ENCODE assay signal across 23 cellular contexts in genomic region chr10:59227136-59227673, GRCh38. TPM values are rescaled to one million over a fixed set of nuclear protein-coding genes. Genes with fewer than 3 reads are reported as not detected.
DNase-seq lines count a peak whose midpoint lies in the region; ATAC-seq and TF ChIP-seq lines count a peak whose summit lies in the region.
"Had no signal": no experiment of that assay in that cellular context is flagged by ENCODE, and none has a peak within 500 bp of the region (broad histone marks: within the 10 kb centered on the region; RNA-seq: fewer than 3 reads in every experiment).

No MANE protein-coding gene starts in this region.

- POLR2A ChIA-PET in SK-N-SH (lab: Yijun Ruan, JAX), result no interaction called here

- DNase-seq in SK-N-SH (no peak), RPMI7951 (ENCODE audit: low read depth) (peak; percentile 6), epithelial cell of proximal tubule (ENCODE audit: low read depth) (no peak), putamen (ENCODE audit: low spot score) (peak; percentile 16), OCI-M1 (lab: John Stamatoyannopoulos, UW) (no peak), EL (no peak), HCEC 1CT (no peak)
- DNase-seq: activated CD4-positive, alpha-beta T cell treated with anti-CD3 and anti-CD28 coated beads, Interleukin-2, amount 50 U/mL, for 1 hour; cortex of kidney; glutamatergic neuron; GM23248; sigmoid colon; stimulated activated CD4-positive, alpha-beta T cell treated with anti-CD3 and anti-CD28 coated beads, Interleukin-15, amount 100 ng/mL, for 24 hours; T-helper 2 cell had no signal

- H3K27ac ChIP-seq in SK-N-SH (ENCODE audit: low read depth in 2 of 2, low read length in 1 of 2), result no peak overlapping the region
- H3K27ac ChIP-seq: GM23248, KMS-11, sigmoid colon, SK-N-MC, VCaP had no signal

- no peak overlapping the region for H3K4me3 ChIP-seq in SK-N-SH (ENCODE audit: low read depth in 2 of 2, low read length in 1 of 2)
- no peak overlapping the region for H3K4me3 ChIP-seq in epithelial cell of proximal tubule (ENCODE audit: low read depth, low read length)
- H3K4me3 ChIP-seq: GM23248, lung, sigmoid colon, SK-N-MC had no signal

- no peak overlapping the region for H3K9ac ChIP-seq in SK-N-SH
- H3K9ac ChIP-seq: GM23248, KMS-11 had no signal

- no peaks in the 10 kb centered on the region for H3K79me2 ChIP-seq in SK-N-SH (ENCODE audit: insufficient read depth)

- no peaks in the 10 kb centered on the region; a peak in 1 of 4 replicates for H3K4me1 ChIP-seq in SK-N-SH (ENCODE audit: control insufficient read depth in 1 of 2, insufficient read depth in 2 of 2, low read depth in 1 of 2, low read length in 1 of 2)

- TF ChIP-seq EP300 in SK-N-SH (IDR thresholded peaks at IDR 0.05; ENCODE audit: borderline replicate concordance in 1 of 2, low read depth in 1 of 2, low read length in 1 of 2), result no peak

- TF ChIP-seq CTCF in SK-N-SH (IDR thresholded peaks at IDR 0.05), result no peak
- peak; percentile 28 for TF ChIP-seq CTCF in epithelial cell of proximal tubule (conservative IDR thresholded peaks at IDR 0.05; ENCODE audit: low read depth, low read length)

- TF ChIP-seq RAD21 in SK-N-SH (IDR thresholded peaks at IDR 0.05; ENCODE audit: low read length), result peak; percentile 21; the same call in 1 of the 2 replicates

- no peaks in the 10 kb centered on the region for H4K20me1 ChIP-seq in SK-N-SH (ENCODE audit: insufficient read depth)

- H3K36me3 ChIP-seq in SK-N-SH (replicated peaks in 1 of 2; ENCODE audit: control insufficient read depth in 1 of 2, insufficient read depth in 2 of 2, low read length in 1 of 2), result peaks cover 0 to 2% of the 10 kb centered on the region in 2 experiments
- H3K36me3 ChIP-seq: sigmoid colon had no signal

- H3K9me3 ChIP-seq in SK-N-SH, result no peaks in the 10 kb centered on the region
- H3K9me3 ChIP-seq: sigmoid colon had no signal

- ATAC-seq in SK-N-SH treated with all-trans-retinoic acid at 6 μM for 48 hours, result no peak

- H3K4me2 ChIP-seq in SK-N-SH, result no peak overlapping the region
- H3K4me2 ChIP-seq: KMS-11 had no signal

- no peaks in the 10 kb centered on the region for H3K27me3 ChIP-seq in SK-N-SH (ENCODE audit: insufficient read depth)
- H3K27me3 ChIP-seq: sigmoid colon had no signal

- H3F3A ChIP-seq in SK-N-SH (replicated peaks; ENCODE audit: insufficient read depth), result no peaks in the 10 kb centered on the region

- no peaks in the 10 kb centered on the region for H3K9me2 ChIP-seq in SK-N-SH

- CTCF ChIA-PET in SK-N-SH (lab: Yijun Ruan, JAX), result interaction anchor here (0.8 to 1.4 kb wide), 2 partner anchors 45 to 273 kb away, joined by 3 to 4 read pairs; no protein-coding TSS in a partner anchor

- 97% methylated on average over 3 of the region's 3 CpGs for WGBS in SK-N-SH (ENCODE audit: low lambda C conversion rate)

- H2AFZ ChIP-seq in SK-N-SH (ENCODE audit: low read depth), result 0 out of 2 replicates have a peak overlapping the region, but pooled peaks have one; percentile 33
- H2AFZ ChIP-seq: GM23248 had no signal

TF ChIP-seq in SK-N-SH, 30 proteins besides CTCF, POLR2A, EP300 and RAD21:
- no peak for TF ChIP-seq ELF1 (IDR thresholded peaks at IDR 0.05)
- TF ChIP-seq GATA2 (CRISPR knock-in tag; IDR thresholded peaks at IDR 0.05), result no peak
- TF ChIP-seq RCOR1 (IDR thresholded peaks at IDR 0.05; ENCODE audit: low read length), result no peak
- no peak for TF ChIP-seq RFX5 (IDR thresholded peaks at IDR 0.05; ENCODE audit: low read length)
- no peak for TF ChIP-seq JUND (IDR thresholded peaks at IDR 0.05)
- TF ChIP-seq NFIC (IDR thresholded peaks at IDR 0.05; ENCODE audit: borderline replicate concordance), result no peak
- no peak for TF ChIP-seq POLR2AphosphoS5 (IDR thresholded peaks at IDR 0.05; ENCODE audit: low read depth, low read length)
- TF ChIP-seq PBX3 (IDR thresholded peaks at IDR 0.05), result no peak
- TF ChIP-seq YY1 (IDR thresholded peaks at IDR 0.05; ENCODE audit: low read depth), result no peak
- no peak for TF ChIP-seq MXI1 (IDR thresholded peaks at IDR 0.05; ENCODE audit: low read depth, low read length)
- TF ChIP-seq MAX (IDR thresholded peaks at IDR 0.05; ENCODE audit: low read depth), result no peak
- TF ChIP-seq TAF1 (IDR thresholded peaks at IDR 0.05; ENCODE audit: borderline replicate concordance, low read depth, low read length), result no peak
- TF ChIP-seq CHD2 (IDR thresholded peaks at IDR 0.05; ENCODE audit: low read length, partially characterized antibody), result no peak
- no peak for TF ChIP-seq GABPA (IDR thresholded peaks at IDR 0.05; ENCODE audit: low read depth)
- no peak for TF ChIP-seq SMC3 (IDR thresholded peaks at IDR 0.05; ENCODE audit: low read depth, low read length)

TF ChIP-seq in SK-N-SH treated with all-trans-retinoic acid at 6 μM for 48 hours, 23 proteins besides CTCF, POLR2A, EP300 and RAD21:
- TF ChIP-seq GLIS3 (CRISPR knock-in tag; IDR thresholded peaks at IDR 0.05) (no peak), ZC3H10 (CRISPR knock-in tag; IDR thresholded peaks at IDR 0.05) (no peak), ISL1 (CRISPR knock-in tag; IDR thresholded peaks at IDR 0.05) (no peak), RARB (CRISPR knock-in tag; IDR thresholded peaks at IDR 0.05) (no peak), ZFP30 (CRISPR knock-in tag; IDR thresholded peaks at IDR 0.05) (no peak), PPARA (CRISPR knock-in tag; IDR thresholded peaks at IDR 0.05; ENCODE audit: borderline replicate concordance) (no peak), OSR1 (CRISPR knock-in tag; IDR thresholded peaks at IDR 0.05) (no peak), ESRRG (CRISPR knock-in tag; IDR thresholded peaks at IDR 0.05) (no peak), CSRNP3 (CRISPR knock-in tag; IDR thresholded peaks at IDR 0.05) (no peak), TOX (CRISPR knock-in tag; IDR thresholded peaks at IDR 0.05; ENCODE audit: borderline replicate concordance) (no peak), SNAI2 (CRISPR knock-in tag; IDR thresholded peaks at IDR 0.05) (no peak)

RNA-seq across cellular contexts. Expression of gene PHYHIPL, which starts 50.8 kb away (rescaled TPM):
- 0.44 and 1.6 TPM in 2 replicates for polyA plus RNA-seq in SK-N-SH (2012; rRNA removed)
- polyA plus RNA-seq in SK-N-SH (2012; cell fraction: cytosol; rRNA removed), result 3.0 and 3.8 TPM in 2 replicates
- polyA plus RNA-seq in SK-N-SH (2012; cell fraction: nucleus; rRNA removed), result 0.33 and 0.55 TPM in 2 replicates
- total RNA-seq in RPMI7951 (2014; rRNA removed; shearing (Covaris generic)), result not detected in 2 replicates
- total RNA-seq in epithelial cell of proximal tubule, result 0.23 TPM in 1 of 2 replicates, not detected in the other
- total RNA-seq: fibroblast of lung, GM23248, NCI-H460 had no signal
- polyA plus RNA-seq: AG04450, CD14-positive monocyte, GM23248 had no signal

Comparison
In these comparisons a context has a peak if more than half of its experiments do, and no peak if none do; other contexts are left out.
1. DNase-seq: peak in RPMI7951 (single experiment) and putamen (single experiment); none in SK-N-SH (single experiment), epithelial cell of proximal tubule (single experiment), OCI-M1 (single experiment), EL (single experiment) and HCEC 1CT (single experiment).